3 cellular contexts compared by ENCODE assay signal in the genomic region with DNA sequence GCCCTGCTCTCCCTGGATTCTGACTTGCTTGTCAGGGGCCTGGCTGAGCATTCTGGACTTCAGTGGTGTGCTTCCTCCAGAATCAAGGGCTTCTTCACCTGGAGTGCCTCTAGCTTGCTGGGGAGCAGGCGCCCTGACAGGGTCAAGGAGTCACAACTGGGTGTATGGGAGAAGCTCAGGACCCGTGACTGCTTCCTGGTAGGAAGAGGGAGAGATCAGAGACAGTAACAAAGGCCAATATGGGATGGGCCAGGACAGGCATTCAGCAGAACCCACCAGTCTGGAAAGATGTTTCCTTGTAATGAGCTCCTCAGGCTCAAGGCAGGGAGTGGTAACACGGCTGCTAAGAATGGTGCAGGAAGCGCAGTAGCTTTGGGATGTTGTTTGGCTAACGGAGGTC.
"Had no signal": no experiment of that assay in that cellular context is flagged by ENCODE, and none has a peak within 500 bp of the region (broad histone marks: within the 10 kb centered on the region; RNA-seq: fewer than 3 reads in every experiment).

No MANE protein-coding gene starts in this region.

- H3K4me3 ChIP-seq: GM12878 had no signal

- DNase-seq: GDM1, GF-D8 had no signal

- ATAC-seq: GM12878 had no signal
